8 cellular contexts compared by ENCODE assay signal in the genomic region with DNA sequence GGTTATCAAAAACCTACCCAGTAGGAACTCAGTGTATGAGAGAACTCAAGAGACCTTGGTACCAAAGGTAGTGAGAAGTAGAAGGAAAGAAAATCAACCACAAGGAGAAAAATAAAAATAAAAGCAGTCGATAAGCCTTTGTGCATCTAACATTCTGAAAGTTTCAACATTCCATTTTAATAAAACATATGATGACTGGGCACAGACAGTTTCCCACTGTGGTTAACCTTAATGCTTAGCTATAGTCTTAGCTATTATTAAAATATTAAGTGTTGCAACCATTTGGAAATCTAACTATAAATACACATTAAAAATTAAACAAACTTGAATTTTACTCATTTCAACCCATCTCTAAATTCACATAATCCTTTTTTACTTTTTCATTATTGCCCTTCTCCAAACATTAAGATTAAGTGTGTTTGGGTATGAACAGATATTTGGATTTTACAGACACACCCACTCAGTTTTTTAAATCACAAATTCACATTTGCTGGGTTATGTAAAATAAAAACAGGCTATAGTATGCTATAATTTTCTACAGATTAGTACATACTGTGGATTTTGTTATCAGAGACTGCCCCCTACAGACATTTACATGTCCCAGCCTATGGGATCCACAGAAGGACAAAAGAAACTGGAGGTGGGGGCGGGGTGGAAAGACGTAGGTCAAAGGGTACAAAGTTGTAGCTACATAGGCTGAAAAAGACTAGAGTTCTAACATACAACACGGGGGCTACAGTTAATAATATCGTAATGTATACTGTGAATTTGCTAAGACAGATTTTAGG. TPM values are rescaled to one million over a fixed set of nuclear protein-coding genes. Genes with fewer than 3 reads are reported as not detected.
DNase-seq lines count a peak whose midpoint lies in the region; ATAC-seq, FAIRE-seq and TF ChIP-seq lines count a peak whose summit lies in the region.

No MANE protein-coding gene starts in this region.

- no peaks in the 10 kb centered on the region for H4K20me1 ChIP-seq in smooth muscle cell (ENCODE audit: low read depth)

- no peaks in the 10 kb centered on the region for H3F3A ChIP-seq in smooth muscle cell (ENCODE audit: low read depth)

- no peak overlapping the region for H3K4me3 ChIP-seq in AG10803 (ENCODE audit: low read length)
- H3K4me3 ChIP-seq in smooth muscle cell: no peak overlapping the region

- H2AFZ ChIP-seq in smooth muscle cell (ENCODE audit: low read depth): no peak overlapping the region

- no peak overlapping the region for H3K4me2 ChIP-seq in smooth muscle cell

- ATAC-seq in T-helper 17 cell: peak; percentile 79

- peak overlapping the region; percentile 24 for H3K27ac Mint-ChIP-seq in T-helper 17 cell

- H3K27me3 ChIP-seq in smooth muscle cell (ENCODE audit: low read depth): no peaks in the 10 kb centered on the region

- H3K4me1 ChIP-seq in smooth muscle cell (ENCODE audit: low read depth): no peaks in the 10 kb centered on the region

- no peak overlapping the region for H3K27ac ChIP-seq in smooth muscle cell (ENCODE audit: low read depth)

- peaks cover 11% of the 10 kb centered on the region for H3K36me3 Mint-ChIP-seq in T-helper 17 cell (ENCODE audit: low read depth)

- WGBS in smooth muscle cell (ENCODE audit: low lambda C conversion rate): 86% methylated on average over 5 of the region's 5 CpGs

- TF ChIP-seq CTCF in AG10803 (conservative IDR thresholded peaks at IDR 0.05; ENCODE audit: low read length) (peak; percentile 55), smooth muscle cell (IDR thresholded peaks at IDR 0.05; ENCODE audit: borderline replicate concordance, insufficient read depth, poor library complexity, severe bottlenecking) (no peak)

- no peaks in the 10 kb centered on the region for H3K27me3 Mint-ChIP-seq in T-helper 17 cell

- H3K36me3 ChIP-seq in smooth muscle cell (ENCODE audit: low read depth): peaks cover 3% of the 10 kb centered on the region

- no peak overlapping the region for H3K9ac ChIP-seq in smooth muscle cell (ENCODE audit: low read depth)

- H3K9me3 ChIP-seq in T-helper 17 cell (ENCODE audit: control insufficient read depth, low read length, poor library complexity, severe bottlenecking) (no peaks in the 10 kb centered on the region), smooth muscle cell (replicated peaks; ENCODE audit: low read depth) (no peaks in the 10 kb centered on the region)

- H3K79me2 ChIP-seq in smooth muscle cell (ENCODE audit: low read depth): no peaks in the 10 kb centered on the region

- DNase-seq in AG10803 (ENCODE audit: low read depth) (peak; percentile 51), H4 (ENCODE audit: low spot score) (peak; percentile 22), T-helper 17 cell (no peak), fibroblast of the conjunctiva (ENCODE audit: low read depth) (peak; percentile 47), HTR-8/SVneo (ENCODE audit: insufficient read length, low spot score) (no peak), cortex of kidney (lab: John Stamatoyannopoulos, UW) (no peak), C1 segment of cervical spinal cord (lab: John Stamatoyannopoulos, UW) (no peak), smooth muscle cell (lab: John Stamatoyannopoulos, UW; ENCODE audit: unreplicated experiment) (no peak)

- FAIRE-seq in HTR-8/SVneo (lab: Jason Lieb, UNC): no peak

- peaks cover 8% of the 10 kb centered on the region for H3K4me1 Mint-ChIP-seq in T-helper 17 cell

- no peak overlapping the region for H3K4me3 Mint-ChIP-seq in T-helper 17 cell

RNA-seq across cellular contexts. Expression of a gene that starts 32.8 kb away (rescaled TPM):
- total RNA-seq in H4 (2014; rRNA removed; shearing (Covaris generic)): 14.4 and 15.5 TPM in 2 replicates
- total RNA-seq in T-helper 17 cell: 10 to 100 TPM; 15.0 to 17.2 TPM
- 22.5 and 23.1 TPM in 2 replicates for total RNA-seq in smooth muscle cell
- polyA plus RNA-seq in smooth muscle cell: 9.4 and 11.1 TPM in 2 replicates

Comparison
In these comparisons a context has a peak if more than half of its experiments do, and no peak if none do; other contexts are left out.
1. DNase-seq: peak in AG10803 (single experiment), H4 (single experiment) and fibroblast of the conjunctiva (single experiment); none in T-helper 17 cell (0 of 3), HTR-8/SVneo (single experiment), cortex of kidney (single experiment), C1 segment of cervical spinal cord (0 of 14) and smooth muscle cell (single experiment).